ENCODE assay signal across 16 cellular contexts in genomic region chr1:16621300-16621658, GRCh38. TPM values are rescaled to one million over a fixed set of nuclear protein-coding genes. Genes with fewer than 3 reads are reported as not detected.
DNase-seq lines count a peak whose midpoint lies in the region; ATAC-seq and TF ChIP-seq lines count a peak whose summit lies in the region.
"Had no signal": no experiment of that assay in that cellular context is flagged by ENCODE, and none has a peak within 500 bp of the region (broad histone marks: within the 10 kb centered on the region; RNA-seq: fewer than 3 reads in every experiment).

No MANE protein-coding gene starts in this region.

- H3T11ph ChIP-seq in H9 (ENCODE audit: low read length) = no peak overlapping the region

- H2BK20ac ChIP-seq in H9 (ENCODE audit: low read depth, low read length, poor library complexity, severe bottlenecking) = no peak overlapping the region

- H3K4ac ChIP-seq in H9 (ENCODE audit: low read depth, low read length) = no peak overlapping the region

- WGBS in H9 (ENCODE audit: extremely low coverage, insufficient read length, low lambda C conversion rate) = no CpG with 5 or more reads among the region's 2 CpGs
- WGBS in endodermal cell (ENCODE audit: insufficient coverage in 1 of 2, insufficient read length in 1 of 2), 2 experiments = 85 to 90% methylated on average over 2 of the region's 2 CpGs

- no peak overlapping the region for H4K8ac ChIP-seq in H9 (replicated peaks; ENCODE audit: insufficient read length, low read depth, low read length)

- H3K23ac ChIP-seq in H9 (ENCODE audit: insufficient read length, low read depth, low read length) = no peak overlapping the region

- no peaks in the 10 kb centered on the region for H3K4me1 ChIP-seq in H9 (ENCODE audit: insufficient read depth, low read length)
- H3K4me1 ChIP-seq in Panc1 (ENCODE audit: control insufficient read depth, insufficient read depth, low read length) = 0 out of 2 replicates have a peak, but pooled peaks cover 3% of the 10 kb centered on the region
- no peaks in the 10 kb centered on the region for H3K4me1 ChIP-seq in endodermal cell (ENCODE audit: control insufficient read depth, insufficient read depth, low read length)
- H3K4me1 ChIP-seq: left lung, parathyroid adenoma had no signal

- H4K20me1 ChIP-seq in H9 (ENCODE audit: control insufficient read depth, insufficient read depth, insufficient read length) = no peaks in the 10 kb centered on the region

- peaks cover 6 to 13% (median 10%) of the 10 kb centered on the region in 3 experiments for H3K36me3 Mint-ChIP-seq in H9 (ENCODE audit: insufficient read depth in 1 of 3, low read depth in 3 of 3)
- peaks cover 11% of the 10 kb centered on the region for H3K36me3 Mint-ChIP-seq in endodermal cell (ENCODE audit: low read depth)
- H3K36me3 Mint-ChIP-seq in progenitor cell of endocrine pancreas (ENCODE audit: insufficient read depth) = peaks cover 5% of the 10 kb centered on the region

- no peak overlapping the region for H3K18ac ChIP-seq in H9 (ENCODE audit: insufficient read length, low read depth, low read length)

- H3K4me2 ChIP-seq in H9 (ENCODE audit: insufficient read depth, insufficient read length, low read length) = no peak overlapping the region

- TSS peak; percentile 51 for BruUV-seq in Panc1 (replicated peaks; lab: Mats Ljungman, UMichigan)

- in situ Hi-C loops in Panc1 (cut with HindIII; ENCODE audit: low pct_unique_long_range_greater_than_20kb, low sequenced_read_pairs) = no loop called here

- DNase-seq in H9 (no peak), Panc1 (ENCODE audit: low read depth, low spot score) (no peak), endodermal cell (no peak), progenitor cell of endocrine pancreas (ENCODE audit: low spot score, unreplicated experiment) (no peak), EL (no peak), COR-L47 (lab: John Stamatoyannopoulos, UW) (no peak), NCI-H1436 treated with DMSO at 0.1 percent for 48 hours (lab: John Stamatoyannopoulos, UW) (no peak)

- no peak overlapping the region for H2BK120ac ChIP-seq in H9 (ENCODE audit: low read depth, low read length, poor library complexity, severe bottlenecking)

- no peak overlapping the region for H3K9ac ChIP-seq in H9 (ENCODE audit: extremely low read depth, insufficient read length, low read length)
- H3K9ac ChIP-seq in endodermal cell (ENCODE audit: extremely low read depth, low read length, poor library complexity, severe bottlenecking) = no peak overlapping the region
- H3K9ac ChIP-seq: parathyroid adenoma had no signal

- H3K79me1 ChIP-seq in H9 (ENCODE audit: insufficient read depth, low read depth, low read length, poor library complexity, severe bottlenecking) = no peaks in the 10 kb centered on the region

- H3K36me3 ChIP-seq in Panc1 (ENCODE audit: control insufficient read depth, insufficient read depth, low read length) (no peaks in the 10 kb centered on the region), endodermal cell (ENCODE audit: control insufficient read depth, insufficient read depth, low read length) (peaks cover 28% of the 10 kb centered on the region)

- POLR2A ChIA-PET in Panc1 (lab: Charles Lee) = interaction anchor here (0.5 to 0.8 kb wide), 3 partner anchors 9 to 852 kb away, joined by 3 to 8 read pairs (median 3); no protein-coding TSS in a partner anchor

- no peaks in the 10 kb centered on the region for H3K23me2 ChIP-seq in H9 (ENCODE audit: insufficient read length, low read depth, low read length, poor library complexity, severe bottlenecking)

- H3K4me3 ChIP-seq in Panc1 (ENCODE audit: low read depth in 2 of 2, low read length in 2 of 2) (no peak overlapping the region), endodermal cell (ENCODE audit: low read length) (no peak overlapping the region)
- H3K4me3 ChIP-seq: left lung, SJCRH30 had no signal

- intact Hi-C loops in Panc1 (cut with micrococcal nuclease; ENCODE audit: unreplicated experiment) = no loop called here

- no peaks in the 10 kb centered on the region for H3K27me3 ChIP-seq in H9 (ENCODE audit: insufficient read depth, low read length)
- H3K27me3 ChIP-seq in Panc1 (ENCODE audit: control insufficient read depth, insufficient read depth, low read length) = no peaks in the 10 kb centered on the region
- no peaks in the 10 kb centered on the region for H3K27me3 ChIP-seq in endodermal cell (ENCODE audit: control insufficient read depth, insufficient read depth, low read length, poor library complexity, severe bottlenecking)
- H3K27me3 ChIP-seq: left lung, SJCRH30 had no signal

- no peak overlapping the region for H2BK5ac ChIP-seq in H9 (ENCODE audit: insufficient read length, low read length)

- H3K9me3 ChIP-seq in H9 (ENCODE audit: control insufficient read depth, low read depth, low read length) (no peaks in the 10 kb centered on the region), Panc1 (ENCODE audit: control insufficient read depth, insufficient read depth, low read depth, low read length) (no peaks in the 10 kb centered on the region), endodermal cell (ENCODE audit: control insufficient read depth, low read length) (no peaks in the 10 kb centered on the region)
- H3K9me3 ChIP-seq: left lung, SJCRH30 had no signal

- H3K27ac ChIP-seq in H9 (ENCODE audit: insufficient read length, low read depth, low read length) (no peak overlapping the region), Panc1 (ENCODE audit: low read length) (no peak overlapping the region), endodermal cell (ENCODE audit: low read depth, low read length) (no peak overlapping the region)
- H3K27ac ChIP-seq: left lung, parathyroid adenoma, SJCRH30 had no signal

- no peak overlapping the region for H2AFZ ChIP-seq in H9 (ENCODE audit: low read length)
- H2AFZ ChIP-seq: parathyroid adenoma had no signal

- no peak overlapping the region for H3K56ac ChIP-seq in H9 (ENCODE audit: insufficient read length, low read depth, low read length)

- ATAC-seq in Panc1 = peak; percentile 3; the same call in 1 of the 2 replicates

- H3K9me3 Mint-ChIP-seq in H9 = no peaks in the 10 kb centered on the region
- H3K9me3 Mint-ChIP-seq in endodermal cell = no peaks in the 10 kb centered on the region
- no peaks in the 10 kb centered on the region for H3K9me3 Mint-ChIP-seq in progenitor cell of endocrine pancreas (ENCODE audit: low read depth)
- H3K9me3 Mint-ChIP-seq: activated B cell treated with CpG ODN at 0.5 μM for 24 hours; activated naive CD8-positive, alpha-beta T cell treated with anti-CD3 and anti-CD28 coated beads, Interleukin-2, amount 50 U/mL, for 24 hours; activated T-helper 17 cell treated with anti-CD3 and anti-CD28 coated beads, Interleukin-2, amount 50 U/mL, for 72 hours; IgD-negative memory B cell had no signal

- H3K79me2 ChIP-seq in H9 (ENCODE audit: insufficient read depth, low read length) = no peaks in the 10 kb centered on the region
- H3K79me2 ChIP-seq: parathyroid adenoma had no signal

- H3K27me3 Mint-ChIP-seq in H9 (ENCODE audit: low read depth) (no peaks in the 10 kb centered on the region), endodermal cell (ENCODE audit: insufficient read depth) (no peaks in the 10 kb centered on the region), progenitor cell of endocrine pancreas (no peaks in the 10 kb centered on the region)
- H3K27me3 Mint-ChIP-seq: activated B cell treated with CpG ODN at 0.5 μM for 24 hours; activated naive CD8-positive, alpha-beta T cell treated with anti-CD3 and anti-CD28 coated beads, Interleukin-2, amount 50 U/mL, for 24 hours; activated T-helper 17 cell treated with anti-CD3 and anti-CD28 coated beads, Interleukin-2, amount 50 U/mL, for 72 hours; IgD-negative memory B cell had no signal

- no peak overlapping the region for H2AK5ac ChIP-seq in H9 (ENCODE audit: insufficient read length, low read length)

- H2BK15ac ChIP-seq in H9 (ENCODE audit: low read depth, low read length) = no peak overlapping the region

- TF ChIP-seq CTCF in H9 (conservative IDR thresholded peaks at IDR 0.05) = peak; percentile 59; the same call in 2 of the 3 replicates
- TF ChIP-seq CTCF in Panc1 (IDR thresholded peaks at IDR 0.05) = no peak
- TF ChIP-seq CTCF in endodermal cell (conservative IDR thresholded peaks at IDR 0.05) = peak; percentile 43
- TF ChIP-seq CTCF in progenitor cell of endocrine pancreas (IDR thresholded peaks at IDR 0.05; ENCODE audit: unreplicated experiment) = peak; percentile 38

- H4K5ac ChIP-seq in H9 (ENCODE audit: insufficient read length, low read depth, low read length) = no peak overlapping the region

- CTCF ChIA-PET in Panc1 (lab: Charles Lee) = interaction anchor here (0.7 to 2.5 kb wide), 2 partner anchors 326 to 330 kb away, joined by 4 to 58 read pairs; no protein-coding TSS in a partner anchor

- no peak overlapping the region for H3K14ac ChIP-seq in H9 (ENCODE audit: insufficient read depth, low read length)

- H3K27ac Mint-ChIP-seq in H9 = no peak overlapping the region
- no peak overlapping the region for H3K27ac Mint-ChIP-seq in endodermal cell
- no peak overlapping the region for H3K27ac Mint-ChIP-seq in progenitor cell of endocrine pancreas
- H3K27ac Mint-ChIP-seq: activated B cell treated with CpG ODN at 0.5 μM for 24 hours; activated naive CD8-positive, alpha-beta T cell treated with anti-CD3 and anti-CD28 coated beads, Interleukin-2, amount 50 U/mL, for 24 hours; activated T-helper 17 cell treated with anti-CD3 and anti-CD28 coated beads, Interleukin-2, amount 50 U/mL, for 72 hours; IgD-negative memory B cell had no signal

- H4K91ac ChIP-seq in H9 (ENCODE audit: insufficient read length, low read depth, low read length) = no peak overlapping the region

- H2BK12ac ChIP-seq in H9 (ENCODE audit: insufficient read length, low read depth, low read length) = no peak overlapping the region

- no peaks in the 10 kb centered on the region for H3K4me1 Mint-ChIP-seq in H9
- H3K4me1 Mint-ChIP-seq in endodermal cell = no peaks in the 10 kb centered on the region
- H3K4me1 Mint-ChIP-seq in progenitor cell of endocrine pancreas (ENCODE audit: low read depth) = no peaks in the 10 kb centered on the region
- H3K4me1 Mint-ChIP-seq: activated B cell treated with CpG ODN at 0.5 μM for 24 hours; activated naive CD8-positive, alpha-beta T cell treated with anti-CD3 and anti-CD28 coated beads, Interleukin-2, amount 50 U/mL, for 24 hours; activated T-helper 17 cell treated with anti-CD3 and anti-CD28 coated beads, Interleukin-2, amount 50 U/mL, for 72 hours had no signal

- H3K4me3 Mint-ChIP-seq in H9 (no peak overlapping the region), endodermal cell (no peak overlapping the region), progenitor cell of endocrine pancreas (ENCODE audit: low read depth) (no peak overlapping the region)
- H3K4me3 Mint-ChIP-seq: activated B cell treated with CpG ODN at 0.5 μM for 24 hours; activated naive CD8-positive, alpha-beta T cell treated with anti-CD3 and anti-CD28 coated beads, Interleukin-2, amount 50 U/mL, for 24 hours; activated T-helper 17 cell treated with anti-CD3 and anti-CD28 coated beads, Interleukin-2, amount 50 U/mL, for 72 hours; IgD-negative memory B cell had no signal

RNA-seq across cellular contexts. Expression of gene NBPF1, which starts 7.9 kb away (rescaled TPM):
- 27.7 and 29.3 TPM in 2 replicates for total RNA-seq in H9 (2021)
- total RNA-seq in Panc1 (2021; ENCODE audit: unreplicated experiment) = 73.2 TPM
- 26.2 TPM for polyA plus RNA-seq in Panc1 (2012; ENCODE audit: insufficient read length)
- 10 to 100 TPM; 39.2 to 42.5 TPM for total RNA-seq in endodermal cell
- polyA plus RNA-seq in endodermal cell (2013, experiment 1 of 2) = 37.2 TPM
- 29.5 TPM for polyA plus RNA-seq in endodermal cell (2013, experiment 2 of 2)
- 100 TPM in 2 replicates for total RNA-seq in progenitor cell of endocrine pancreas

RNA-seq across cellular contexts. Expression of gene RNU1-3, which starts 45.5 kb away (rescaled TPM):
- total RNA-seq in H9 (2021) = 1,874 and 2,051 TPM in 2 replicates
- total RNA-seq in Panc1 (2021; ENCODE audit: unreplicated experiment) = 1,290 TPM
- 2.5 TPM for polyA plus RNA-seq in Panc1 (2012; ENCODE audit: insufficient read length)
- 1,000 to 10,000 TPM; 2,483 to 3,611 TPM for total RNA-seq in endodermal cell
- 11,872 TPM for polyA plus RNA-seq in endodermal cell (2013, experiment 1 of 2)
- polyA plus RNA-seq in endodermal cell (2013, experiment 2 of 2) = 14,577 TPM
- total RNA-seq in progenitor cell of endocrine pancreas = 3,923 and 3,957 TPM in 2 replicates
- polyA plus RNA-seq: BJ, fibroblast of lung, IgD-negative memory B cell had no signal
